Comparison of ENCODE assay signal across 1 cellular context in genomic region chr4:76106442-76106841, GRCh38.
TF ChIP-seq lines count a peak whose summit lies in the region.

No MANE protein-coding gene starts in this region.

TF ChIP-seq in K562, 482 proteins besides CTCF, POLR2A, EP300 and RAD21 (continued from another document):
- TF ChIP-seq CREB3L1 (IDR thresholded peaks at IDR 0.05; ENCODE audit: borderline replicate concordance, low read depth) (no peak), ZBTB2 (IDR thresholded peaks at IDR 0.05) (no peak), ZNF318 (IDR thresholded peaks at IDR 0.05; ENCODE audit: borderline replicate concordance in 1 of 2, low read depth in 1 of 2) (no peak)
